Comparison of ENCODE assay signal across 8 cellular contexts in the genomic region with DNA sequence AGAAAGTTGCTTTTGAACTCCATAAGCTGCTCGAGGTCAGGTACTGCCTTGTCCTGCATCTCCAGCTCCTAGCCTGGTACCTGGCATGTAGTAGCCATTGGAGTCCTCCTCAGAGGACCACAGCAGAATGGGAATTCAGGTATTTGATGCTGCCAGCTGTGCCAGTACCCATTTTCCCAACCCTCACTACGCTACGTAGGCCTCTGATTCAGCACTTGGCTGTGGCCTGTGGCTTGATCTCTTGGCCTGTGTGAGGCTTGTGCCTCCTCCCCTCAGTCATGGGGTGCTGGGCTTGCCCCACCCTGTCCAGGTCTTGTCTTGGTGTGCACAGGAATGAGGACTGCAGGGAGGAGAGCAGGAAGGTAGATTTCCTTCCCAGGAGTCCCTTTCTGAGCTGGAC. TPM values are rescaled to one million over a fixed set of nuclear protein-coding genes. Genes with fewer than 3 reads are reported as not detected.
DNase-seq lines count a peak whose midpoint lies in the region; ATAC-seq and TF ChIP-seq lines count a peak whose summit lies in the region.

No MANE protein-coding gene starts in this region.

- H3K4me2 ChIP-seq in OCI-LY1 (ENCODE audit: low read length): peak overlapping the region; percentile 62
- H3K4me2 ChIP-seq in smooth muscle cell: peak overlapping the region; percentile 77

- H3K9me3 ChIP-seq in OCI-LY1 (ENCODE audit: low read length): no peaks in the 10 kb centered on the region
- no peaks in the 10 kb centered on the region for H3K9me3 ChIP-seq in effector memory CD4-positive, alpha-beta T cell (ENCODE audit: control insufficient read depth, low read length)
- H3K9me3 ChIP-seq in smooth muscle cell (replicated peaks; ENCODE audit: low read depth): no peaks in the 10 kb centered on the region

- H3K4me1 ChIP-seq in OCI-LY1 (ENCODE audit: insufficient read depth, low read length, severe bottlenecking) (peaks cover 54% of the 10 kb centered on the region), smooth muscle cell (ENCODE audit: low read depth) (peaks cover 18% of the 10 kb centered on the region)
- H3K4me1 ChIP-seq in effector memory CD4-positive, alpha-beta T cell (ENCODE audit: control insufficient read depth, insufficient read depth, low read length, poor library complexity, severe bottlenecking): peaks cover 37% of the 10 kb centered on the region

- H3K9ac ChIP-seq in OCI-LY1 (ENCODE audit: low read length): peak overlapping the region; percentile 5; the same call in 1 of the 2 replicates
- H3K9ac ChIP-seq in smooth muscle cell (ENCODE audit: low read depth): peak overlapping the region; percentile 66

- ATAC-seq in HG02870 (IDR thresholded peaks at IDR 0.05; ENCODE audit: unreplicated experiment) (peak; percentile 30), omental fat pad (ENCODE audit: low FRiP score) (no peak)

- H3K9me3 Mint-ChIP-seq in T-helper 1 cell treated with Interleukin-12 subunit alpha and Interleukin-12 subunit beta and Interleukin-4 antibody, amounts not matched to agents 30 μg/mL and 1 μg/mL, for 36 hours: no peaks in the 10 kb centered on the region

- peak overlapping the region; percentile 57 for H3K4me3 Mint-ChIP-seq in T-helper 1 cell treated with Interleukin-12 subunit alpha and Interleukin-12 subunit beta and Interleukin-4 antibody, amounts not matched to agents 30 μg/mL and 1 μg/mL, for 36 hours

- H3K79me2 ChIP-seq in OCI-LY1 (ENCODE audit: insufficient read depth, low read length) (peaks cover 36% of the 10 kb centered on the region), smooth muscle cell (ENCODE audit: low read depth) (peaks cover 55% of the 10 kb centered on the region)

- no peaks in the 10 kb centered on the region for H3K27me3 ChIP-seq in OCI-LY1 (ENCODE audit: insufficient read depth, low read length)
- no peaks in the 10 kb centered on the region for H3K27me3 ChIP-seq in effector memory CD4-positive, alpha-beta T cell (replicated peaks; ENCODE audit: control insufficient read depth, insufficient read depth, low read length, poor library complexity, severe bottlenecking)
- no peaks in the 10 kb centered on the region for H3K27me3 ChIP-seq in smooth muscle cell (ENCODE audit: low read depth)

- H3K27me3 Mint-ChIP-seq in T-helper 1 cell treated with Interleukin-12 subunit alpha and Interleukin-12 subunit beta and Interleukin-4 antibody, amounts not matched to agents 30 μg/mL and 1 μg/mL, for 36 hours (ENCODE audit: low read depth): no peaks in the 10 kb centered on the region

- H2AFZ ChIP-seq in OCI-LY1 (ENCODE audit: low read length): no peak overlapping the region
- H2AFZ ChIP-seq in smooth muscle cell (ENCODE audit: low read depth): no peak overlapping the region

- no peak overlapping the region for H3K4me3 ChIP-seq in OCI-LY1 (ENCODE audit: low read depth, low read length, poor library complexity, severe bottlenecking)
- peak overlapping the region; percentile 6 for H3K4me3 ChIP-seq in effector memory CD4-positive, alpha-beta T cell (ENCODE audit: insufficient read depth, low read depth, low read length, poor library complexity, severe bottlenecking)
- no peak overlapping the region for H3K4me3 ChIP-seq in smooth muscle cell

- H3K36me3 Mint-ChIP-seq in T-helper 1 cell treated with Interleukin-12 subunit alpha and Interleukin-12 subunit beta and Interleukin-4 antibody, amounts not matched to agents 30 μg/mL and 1 μg/mL, for 36 hours (ENCODE audit: low read depth): peaks cover 39% of the 10 kb centered on the region

- H3K36me3 ChIP-seq in OCI-LY1 (ENCODE audit: insufficient read depth, low read length) (peaks cover 40% of the 10 kb centered on the region), smooth muscle cell (ENCODE audit: low read depth) (no peaks in the 10 kb centered on the region)
- H3K36me3 ChIP-seq in effector memory CD4-positive, alpha-beta T cell (ENCODE audit: control insufficient read depth, insufficient read depth, low read length): peaks cover 18% of the 10 kb centered on the region

- H3F3A ChIP-seq in OCI-LY1 (ENCODE audit: insufficient read depth, low read length) (no peaks in the 10 kb centered on the region), smooth muscle cell (ENCODE audit: low read depth) (no peaks in the 10 kb centered on the region)

- WGBS in smooth muscle cell (ENCODE audit: low lambda C conversion rate): 55% methylated on average over 3 of the region's 3 CpGs

- H4K20me1 ChIP-seq in OCI-LY1 (ENCODE audit: insufficient read depth, low read length) (no peaks in the 10 kb centered on the region), smooth muscle cell (ENCODE audit: low read depth) (peaks cover 53% of the 10 kb centered on the region)

- DNase-seq in T-helper 1 cell (no peak), smooth muscle cell (lab: John Stamatoyannopoulos, UW; ENCODE audit: unreplicated experiment) (no peak), NCI-H526 (lab: John Stamatoyannopoulos, UW) (no peak), omental fat pad (ENCODE audit: low spot score) (no peak)
- DNase-seq in effector memory CD4-positive, alpha-beta T cell: no peak

- H3K27ac Mint-ChIP-seq in T-helper 1 cell treated with Interleukin-12 subunit alpha and Interleukin-12 subunit beta and Interleukin-4 antibody, amounts not matched to agents 30 μg/mL and 1 μg/mL, for 36 hours: peak overlapping the region; percentile 84

- H3K27ac ChIP-seq in OCI-LY1 (ENCODE audit: low read depth, low read length, poor library complexity, severe bottlenecking): peak overlapping the region; percentile 78
- peak overlapping the region; percentile 53 for H3K27ac ChIP-seq in effector memory CD4-positive, alpha-beta T cell (ENCODE audit: insufficient read depth, low read length, poor library complexity, severe bottlenecking)
- H3K27ac ChIP-seq in smooth muscle cell (ENCODE audit: low read depth): peak overlapping the region; percentile 91

- peaks cover 54% of the 10 kb centered on the region for H3K4me1 Mint-ChIP-seq in T-helper 1 cell treated with Interleukin-12 subunit alpha and Interleukin-12 subunit beta and Interleukin-4 antibody, amounts not matched to agents 30 μg/mL and 1 μg/mL, for 36 hours (ENCODE audit: low read depth)

- H3K9me2 ChIP-seq in OCI-LY1 (ENCODE audit: low read depth, low read length): no peaks in the 10 kb centered on the region

- TF ChIP-seq CTCF in OCI-LY1 (IDR thresholded peaks at IDR 0.05; ENCODE audit: low read length) (no peak), smooth muscle cell (IDR thresholded peaks at IDR 0.05; ENCODE audit: borderline replicate concordance, insufficient read depth, poor library complexity, severe bottlenecking) (no peak), omental fat pad (IDR thresholded peaks at IDR 0.05) (no peak)

RNA-seq across cellular contexts. Expression of gene OTULIN, which starts 11.8 kb away (rescaled TPM):
- 21.2 and 30.3 TPM in 2 replicates for total RNA-seq in smooth muscle cell
- 15.8 and 17.6 TPM in 2 replicates for polyA plus RNA-seq in smooth muscle cell
- 10 to 100 TPM; 28.3 to 55.0 (median 30.3) TPM for total RNA-seq in omental fat pad
